ENCODE assay signal across 27 cellular contexts in genomic region chr7:88455696-88456095, GRCh38.
A peak's percentile ranks its signal among the peaks of the same experiment; 100 is the strongest.
DNase-seq lines count a peak whose midpoint lies in the region; ATAC-seq and TF ChIP-seq lines count a peak whose summit lies in the region.
"Had no signal": no experiment of that assay in that cellular context is flagged by ENCODE, and none has a peak within 500 bp of the region (broad histone marks: within the 10 kb centered on the region; RNA-seq: fewer than 3 reads in every experiment).

No MANE protein-coding gene starts in this region.

- no peak overlapping the region for H3K4me3 ChIP-seq in breast epithelium
- H3K4me3 ChIP-seq: esophagus muscularis mucosa, mucosa of descending colon, skin epidermis, tibial artery had no signal

- no peak overlapping the region for H3K27ac ChIP-seq in breast epithelium
- no peak overlapping the region for H3K27ac ChIP-seq in RWPE1
- H3K27ac ChIP-seq: esophagus muscularis mucosa, skin epidermis, tibial artery, VCaP had no signal

- H3K4me1 Mint-ChIP-seq in MCF 10A (ENCODE audit: insufficient read depth, unreplicated experiment), result peaks cover 11% of the 10 kb centered on the region
- H3K4me1 Mint-ChIP-seq in stimulated activated effector memory CD8-positive, alpha-beta T cell treated with anti-CD3 and anti-CD28 coated beads, Interleukin-12 subunit alpha, Interleukin-12 subunit beta, amount 100 ng/mL, for 72 hours, result no peaks in the 10 kb centered on the region
- H3K4me1 Mint-ChIP-seq: immature natural killer cell had no signal

- H3K36me3 Mint-ChIP-seq in MCF 10A (ENCODE audit: insufficient read depth, unreplicated experiment), result no peaks in the 10 kb centered on the region
- H3K36me3 Mint-ChIP-seq in stimulated activated effector memory CD8-positive, alpha-beta T cell treated with anti-CD3 and anti-CD28 coated beads, Interleukin-12 subunit alpha, Interleukin-12 subunit beta, amount 100 ng/mL, for 72 hours, result no peaks in the 10 kb centered on the region
- H3K36me3 Mint-ChIP-seq: immature natural killer cell; natural killer cell treated with Interleukin-12 subunit alpha and Interleukin-12 subunit beta and Interleukin-15 and Interleukin-18, amount 100 ng/mL, for 72 hours had no signal

- peak; percentile 20 for DNase-seq in MCF 10A (ENCODE audit: unreplicated experiment)
- no peak for DNase-seq in breast epithelium (ENCODE audit: low spot score in 2 of 2)
- peak; percentile 29 for DNase-seq in RWPE1 (ENCODE audit: low spot score)
- DNase-seq in iPS-NIHi11 (ENCODE audit: low spot score), result peak; percentile 34
- no peak for DNase-seq in stimulated activated effector memory CD8-positive, alpha-beta T cell treated with anti-CD3 and anti-CD28 coated beads, Interleukin-12 subunit alpha, Interleukin-12 subunit beta, amount 100 ng/mL, for 72 hours (ENCODE audit: low spot score in 2 of 2)
- no peak for DNase-seq in HCEC 1CT
- no peak for DNase-seq in stimulated activated CD4-positive, alpha-beta T cell treated with anti-CD3 and anti-CD28 coated beads, Interleukin-4, amount 100 ng/mL, for 24 hours
- DNase-seq: activated CD4-positive, alpha-beta T cell treated with anti-CD3 and anti-CD28 coated beads for 4 hours; activated gamma-delta T cell treated with Interleukin-2 at 50 U/mL for 16 hours; activated T-cell treated with anti-CD3 and anti-CD28 coated beads, Interleukin-2, amount 50 U/mL, for 4 hours; cerebellar nuclear complex; DMS153; GOT3; immature natural killer cell; mucosa of descending colon; NCI-H1105 treated with DMSO at 0.1 percent for 48 hours; NCI-H2029; NCI-H345; NCI-H774; Right ventricle myocardium superior; T-helper 9 cell; tibial artery had no signal

- no peak for TF ChIP-seq CTCF in MCF 10A (IDR thresholded peaks at IDR 0.05; ENCODE audit: unreplicated experiment)
- TF ChIP-seq CTCF in breast epithelium (IDR thresholded peaks at IDR 0.05), result no peak
- no peak for TF ChIP-seq CTCF in RWPE1 (conservative IDR thresholded peaks at IDR 0.05; ENCODE audit: low read depth)

- H3K27me3 Mint-ChIP-seq in MCF 10A (ENCODE audit: insufficient read depth, unreplicated experiment), result no peaks in the 10 kb centered on the region
- H3K27me3 Mint-ChIP-seq: natural killer cell treated with Interleukin-12 subunit alpha and Interleukin-12 subunit beta and Interleukin-15 and Interleukin-18, amount 100 ng/mL, for 72 hours had no signal

- CTCF ChIA-PET in MCF 10A (lab: Yijun Ruan, JAX) (interaction anchor here (1.1 kb wide), 1 partner anchor 15 kb away, joined by 3 read pairs; no protein-coding TSS in a partner anchor), RWPE1 (lab: Yijun Ruan, JAX) (no interaction called here)

- no peaks in the 10 kb centered on the region for H3K4me1 ChIP-seq in breast epithelium
- H3K4me1 ChIP-seq: esophagus muscularis mucosa, tibial artery had no signal

- BruUV-seq in MCF 10A (replicated peaks; lab: Mats Ljungman, UMichigan), result no TSS peak

- ATAC-seq in HG02763 (IDR thresholded peaks at IDR 0.05; ENCODE audit: unreplicated experiment), result no peak
- no peak for ATAC-seq in stimulated activated effector memory CD8-positive, alpha-beta T cell treated with anti-CD3 and anti-CD28 coated beads, Interleukin-12 subunit alpha, Interleukin-12 subunit beta, amount 100 ng/mL, for 72 hours
- ATAC-seq: activated T-cell treated with anti-CD3 and anti-CD28 coated beads, Interleukin-2, amount 50 U/mL, for 4 hours; natural killer cell treated with Interleukin-12 subunit alpha and Interleukin-12 subunit beta and Interleukin-15 and Interleukin-18, amount 100 ng/mL, for 72 hours had no signal

- no peaks in the 10 kb centered on the region for H3K27me3 ChIP-seq in breast epithelium
- H3K27me3 ChIP-seq: esophagus muscularis mucosa, tibial artery had no signal

- no peaks in the 10 kb centered on the region for H3K9me3 Mint-ChIP-seq in MCF 10A (ENCODE audit: unreplicated experiment)
- H3K9me3 Mint-ChIP-seq in stimulated activated effector memory CD8-positive, alpha-beta T cell treated with anti-CD3 and anti-CD28 coated beads, Interleukin-12 subunit alpha, Interleukin-12 subunit beta, amount 100 ng/mL, for 72 hours, result no peaks in the 10 kb centered on the region
- H3K9me3 Mint-ChIP-seq: activated T-cell treated with anti-CD3 and anti-CD28 coated beads, Interleukin-2, amount 50 U/mL, for 4 hours had no signal

- TF ChIP-seq POLR2A in breast epithelium (IDR thresholded peaks at IDR 0.05), result no peak

- H3K9me3 ChIP-seq in breast epithelium, result no peaks in the 10 kb centered on the region
- H3K9me3 ChIP-seq: esophagus muscularis mucosa, mucosa of descending colon, tibial artery had no signal

- H3K36me3 ChIP-seq in breast epithelium, result no peaks in the 10 kb centered on the region
- H3K36me3 ChIP-seq: esophagus muscularis mucosa, tibial artery had no signal

- POLR2A ChIA-PET in MCF 10A (lab: Yijun Ruan, JAX), result no interaction called here
- POLR2A ChIA-PET in RWPE1 (lab: Yijun Ruan, JAX; ENCODE audit: low non-redundant PET), result no interaction called here

- intact Hi-C loops in MCF 10A (cut with micrococcal nuclease) (no loop called here), breast epithelium (cut with DNase I; ENCODE audit: low total_unique reads) (no loop called here)

- H3K27ac Mint-ChIP-seq in MCF 10A (ENCODE audit: low read depth, unreplicated experiment), result no peak overlapping the region
- no peak overlapping the region for H3K27ac Mint-ChIP-seq in stimulated activated effector memory CD8-positive, alpha-beta T cell treated with anti-CD3 and anti-CD28 coated beads, Interleukin-12 subunit alpha, Interleukin-12 subunit beta, amount 100 ng/mL, for 72 hours
- H3K27ac Mint-ChIP-seq: immature natural killer cell; natural killer cell treated with Interleukin-12 subunit alpha and Interleukin-12 subunit beta and Interleukin-15 and Interleukin-18, amount 100 ng/mL, for 72 hours had no signal

- H3K4me3 Mint-ChIP-seq in MCF 10A (ENCODE audit: unreplicated experiment), result no peak overlapping the region
- H3K4me3 Mint-ChIP-seq in stimulated activated effector memory CD8-positive, alpha-beta T cell treated with anti-CD3 and anti-CD28 coated beads, Interleukin-12 subunit alpha, Interleukin-12 subunit beta, amount 100 ng/mL, for 72 hours, result no peak overlapping the region
- H3K4me3 Mint-ChIP-seq: activated T-cell treated with anti-CD3 and anti-CD28 coated beads, Interleukin-2, amount 50 U/mL, for 4 hours; immature natural killer cell; natural killer cell treated with Interleukin-12 subunit alpha and Interleukin-12 subunit beta and Interleukin-15 and Interleukin-18, amount 100 ng/mL, for 72 hours had no signal

Comparison
In these comparisons a context has a peak if more than half of its experiments do, and no peak if none do; other contexts are left out.
1. DNase-seq: peak in MCF 10A (single experiment), RWPE1 (single experiment) and iPS-NIHi11 (single experiment); none in breast epithelium (0 of 2), stimulated activated effector memory CD8-positive, alpha-beta T cell treated with anti-CD3 and anti-CD28 coated beads, Interleukin-12 subunit alpha, Interleukin-12 subunit beta, amount 100 ng/mL, for 72 hours (0 of 2), HCEC 1CT (single experiment) and stimulated activated CD4-positive, alpha-beta T cell treated with anti-CD3 and anti-CD28 coated beads, Interleukin-4, amount 100 ng/mL, for 24 hours (single experiment).